ENCODE assay signal across 1 cellular context in the genomic region with DNA sequence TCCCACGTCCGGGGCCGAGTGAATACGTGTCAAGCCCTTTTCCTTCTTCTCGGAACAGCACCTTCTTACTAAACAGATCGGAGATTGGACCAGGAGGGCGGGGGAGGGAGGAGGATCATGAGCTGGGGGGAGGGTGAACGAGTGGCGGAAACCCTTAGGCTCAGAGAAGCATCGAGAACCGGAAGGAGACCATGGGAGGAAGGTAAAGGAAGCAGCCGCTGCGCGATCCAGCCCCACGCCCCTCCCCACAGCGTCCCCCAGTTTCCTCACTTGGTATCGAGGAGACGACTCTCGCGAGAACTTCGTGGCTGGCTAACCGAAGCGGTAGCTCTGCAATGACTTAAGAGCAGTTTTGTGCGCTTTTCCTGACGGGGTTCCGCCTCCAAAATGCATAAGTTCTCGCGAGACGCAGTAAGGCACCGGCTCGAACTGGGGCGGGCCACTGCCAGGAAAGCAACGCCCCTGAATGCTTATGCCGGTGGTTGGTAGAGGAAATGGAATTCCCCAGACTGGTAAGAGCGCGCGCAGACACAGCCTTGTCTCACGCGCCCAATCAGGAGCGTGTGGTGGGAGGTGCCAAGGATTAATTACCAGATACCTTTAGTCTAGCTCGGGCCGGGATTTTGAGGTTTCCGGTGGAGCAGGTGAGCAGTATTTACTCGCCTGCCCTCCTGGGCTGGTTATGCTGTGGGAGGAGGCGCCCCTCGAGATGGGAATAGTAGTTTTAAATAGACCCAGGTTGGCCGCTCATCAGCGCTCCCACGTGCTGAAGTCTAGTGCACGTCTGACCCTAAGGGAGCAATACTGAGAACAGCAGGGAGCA.
A peak's percentile ranks its signal among the peaks of the same experiment; 100 is the strongest.
TF ChIP-seq lines count a peak whose summit lies in the region.

No MANE protein-coding gene starts in this region.

TF ChIP-seq in HEK293, 187 proteins besides CTCF, POLR2A, EP300 and RAD21 (continued from another document):
- TF ChIP-seq, protein P1, sequence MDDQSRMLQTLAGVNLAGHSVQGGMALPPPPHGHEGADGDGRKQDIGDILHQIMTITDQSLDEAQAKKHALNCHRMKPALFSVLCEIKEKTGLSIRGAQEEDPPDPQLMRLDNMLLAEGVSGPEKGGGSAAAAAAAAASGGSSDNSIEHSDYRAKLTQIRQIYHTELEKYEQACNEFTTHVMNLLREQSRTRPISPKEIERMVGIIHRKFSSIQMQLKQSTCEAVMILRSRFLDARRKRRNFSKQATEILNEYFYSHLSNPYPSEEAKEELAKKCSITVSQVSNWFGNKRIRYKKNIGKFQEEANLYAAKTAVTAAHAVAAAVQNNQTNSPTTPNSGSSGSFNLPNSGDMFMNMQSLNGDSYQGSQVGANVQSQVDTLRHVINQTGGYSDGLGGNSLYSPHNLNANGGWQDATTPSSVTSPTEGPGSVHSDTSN (CRISPR knock-in tag; IDR thresholded peaks at IDR 0.05): no peak
- TF ChIP-seq KLF1 (tag by site-specific recombination; IDR thresholded peaks at IDR 0.05) (no peak), PRDM1 (tag by site-specific recombination; IDR thresholded peaks at IDR 0.05) (no peak), BCL11B (tag by site-specific recombination; IDR thresholded peaks at IDR 0.05; ENCODE audit: low read depth) (peak; percentile 0; the same call in 1 of the 2 replicates), ZNF701 (tag by site-specific recombination; IDR thresholded peaks at IDR 0.05) (peak; percentile 9; the same call in 1 of the 2 replicates), ZNF549 (tag by site-specific recombination; IDR thresholded peaks at IDR 0.05) (no peak), ZNF501 (tag by site-specific recombination; IDR thresholded peaks at IDR 0.05) (peak; percentile 44), ZNF658 (tag by site-specific recombination; IDR thresholded peaks at IDR 0.05) (no peak), ZNF621 (tag by site-specific recombination; IDR thresholded peaks at IDR 0.05) (no peak), ZNF792 (tag by site-specific recombination; IDR thresholded peaks at IDR 0.05) (no peak)
- TF ChIP-seq, protein P2, sequence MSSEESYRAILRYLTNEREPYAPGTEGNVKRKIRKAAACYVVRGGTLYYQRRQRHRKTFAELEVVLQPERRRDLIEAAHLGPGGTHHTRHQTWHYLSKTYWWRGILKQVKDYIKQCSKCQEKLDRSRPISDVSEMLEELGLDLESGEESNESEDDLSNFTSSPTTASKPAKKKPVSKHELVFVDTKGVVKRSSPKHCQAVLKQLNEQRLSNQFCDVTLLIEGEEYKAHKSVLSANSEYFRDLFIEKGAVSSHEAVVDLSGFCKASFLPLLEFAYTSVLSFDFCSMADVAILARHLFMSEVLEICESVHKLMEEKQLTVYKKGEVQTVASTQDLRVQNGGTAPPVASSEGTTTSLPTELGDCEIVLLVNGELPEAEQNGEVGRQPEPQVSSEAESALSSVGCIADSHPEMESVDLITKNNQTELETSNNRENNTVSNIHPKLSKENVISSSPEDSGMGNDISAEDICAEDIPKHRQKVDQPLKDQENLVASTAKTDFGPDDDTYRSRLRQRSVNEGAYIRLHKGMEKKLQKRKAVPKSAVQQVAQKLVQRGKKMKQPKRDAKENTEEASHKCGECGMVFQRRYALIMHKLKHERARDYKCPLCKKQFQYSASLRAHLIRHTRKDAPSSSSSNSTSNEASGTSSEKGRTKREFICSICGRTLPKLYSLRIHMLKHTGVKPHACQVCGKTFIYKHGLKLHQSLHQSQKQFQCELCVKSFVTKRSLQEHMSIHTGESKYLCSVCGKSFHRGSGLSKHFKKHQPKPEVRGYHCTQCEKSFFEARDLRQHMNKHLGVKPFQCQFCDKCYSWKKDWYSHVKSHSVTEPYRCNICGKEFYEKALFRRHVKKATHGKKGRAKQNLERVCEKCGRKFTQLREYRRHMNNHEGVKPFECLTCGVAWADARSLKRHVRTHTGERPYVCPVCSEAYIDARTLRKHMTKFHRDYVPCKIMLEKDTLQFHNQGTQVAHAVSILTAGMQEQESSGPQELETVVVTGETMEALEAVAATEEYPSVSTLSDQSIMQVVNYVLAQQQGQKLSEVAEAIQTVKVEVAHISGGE (tag by site-specific recombination; conservative IDR thresholded peaks at IDR 0.05; ENCODE audit: low read depth): peak; percentile 91
